In the genomic region with DNA sequence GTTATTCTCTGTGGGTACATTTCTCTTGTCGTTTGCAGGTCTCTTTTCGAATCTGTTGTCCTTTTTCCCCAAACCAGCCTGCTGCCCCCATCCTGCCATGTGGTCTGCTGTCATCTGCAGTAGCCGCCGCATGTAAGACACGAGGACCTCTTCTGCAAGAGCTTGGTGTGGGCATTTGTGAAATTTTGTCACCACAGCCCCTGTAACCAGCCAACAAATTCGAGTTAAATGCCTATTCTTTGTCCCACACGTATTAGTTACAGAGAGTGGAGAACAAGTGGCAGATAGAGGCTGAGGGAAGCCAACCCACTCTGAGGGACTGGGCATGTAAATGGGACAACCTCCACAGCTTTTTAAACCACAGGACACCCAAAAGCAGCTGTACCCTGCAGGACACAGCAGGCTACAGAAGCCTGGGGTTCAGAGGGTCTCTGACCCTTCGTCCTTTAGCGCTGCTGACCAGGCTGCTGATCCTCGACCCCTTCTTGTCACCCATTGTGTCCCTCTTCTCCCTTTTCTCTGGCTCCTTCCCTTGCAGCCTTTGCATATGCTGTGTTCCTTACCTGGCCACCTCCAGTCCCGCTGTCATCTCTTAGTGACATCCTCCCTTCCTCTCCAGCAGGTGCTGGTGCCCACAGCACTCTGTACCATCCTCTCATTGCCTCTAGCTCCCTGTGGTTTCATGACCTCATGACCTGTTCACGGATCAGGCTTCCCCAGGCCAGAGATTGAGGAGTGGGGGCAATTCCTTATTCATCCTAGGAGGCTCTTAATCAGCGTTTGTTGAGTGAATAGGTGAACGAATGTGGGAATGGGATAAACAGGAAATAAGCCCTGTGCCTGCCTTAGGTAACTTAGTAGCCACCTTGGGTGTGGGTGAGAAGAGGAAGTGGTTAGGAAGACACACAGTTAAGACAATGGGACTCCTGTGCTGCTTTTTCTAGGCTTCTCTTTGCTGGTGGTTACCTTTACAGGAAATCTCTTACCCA, we compare ENCODE assay signal across 8 cellular contexts. TPM values are rescaled to one million over a fixed set of nuclear protein-coding genes. Genes with fewer than 3 reads are reported as not detected.
DNase-seq lines count a peak whose midpoint lies in the region; ATAC-seq and TF ChIP-seq lines count a peak whose summit lies in the region.

No MANE protein-coding gene starts in this region.

- no peak overlapping the region for H3K27ac ChIP-seq in neuronal stem cell (replicated peaks; ENCODE audit: low read length)
- no peak overlapping the region for H3K27ac ChIP-seq in psoas muscle

- no peak overlapping the region for H3K14ac ChIP-seq in neuronal stem cell (ENCODE audit: low read length)

- peaks cover 79% of the 10 kb centered on the region for H3K4me1 Mint-ChIP-seq in activated T-helper 1 cell treated with anti-CD3 and anti-CD28 coated beads, Interleukin-12 subunit alpha, Interleukin-12 subunit beta, Interleukin-2, Interleukin-4 antibody, amounts not matched to agents 30 ng/mL and 10 ng/mL and 1 ng/mL, durations not matched to agents 14 hours and 24 hours and 36 hours (ENCODE audit: low read depth)

- H2BK120ac ChIP-seq in neuronal stem cell (ENCODE audit: low read depth, low read length) = no peak overlapping the region

- TF ChIP-seq CTCF in Loucy (conservative IDR thresholded peaks at IDR 0.05; ENCODE audit: low read length) (peak; percentile 15; the same call in 1 of the 2 replicates), psoas muscle (IDR thresholded peaks at IDR 0.05) (no peak)

- no peaks in the 10 kb centered on the region for H3K9me3 Mint-ChIP-seq in activated T-helper 1 cell treated with anti-CD3 and anti-CD28 coated beads, Interleukin-12 subunit alpha, Interleukin-12 subunit beta, Interleukin-2, Interleukin-4 antibody, amounts not matched to agents 30 ng/mL and 10 ng/mL and 1 ng/mL, durations not matched to agents 14 hours and 24 hours and 36 hours

- H3K18ac ChIP-seq in neuronal stem cell (ENCODE audit: low read length) = no peak overlapping the region

- WGBS in neuronal stem cell (ENCODE audit: extremely low coverage in 2 of 2, insufficient read length in 2 of 2, insufficient replicate concordance in 1 of 2), 2 donors = no CpG with 5 or more reads among the region's 14 CpGs
- 52 to 59% (median 55%) methylated on average over 14 of the region's 14 CpGs for WGBS in psoas muscle, 3 donors

- no peak for ATAC-seq in psoas muscle

- H3K79me2 ChIP-seq in Loucy (ENCODE audit: insufficient read depth, low read length) = peaks cover 47% of the 10 kb centered on the region

- DNase-seq in activated CD4-positive, alpha-beta T cell treated with anti-CD3 and anti-CD28 coated beads for 4 hours = peak; percentile 28 to 34
- DNase-seq in activated CD4-positive, alpha-beta T cell treated with anti-CD3 and anti-CD28 coated beads for 1 hour = no peak
- DNase-seq in activated T-helper 1 cell treated with anti-CD3 and anti-CD28 coated beads, Interleukin-12 subunit alpha, Interleukin-12 subunit beta, Interleukin-2, Interleukin-4 antibody, amounts not matched to agents 30 ng/mL and 10 ng/mL and 1 ng/mL, durations not matched to agents 14 hours and 24 hours and 36 hours (ENCODE audit: low spot score) = peak; percentile 53
- DNase-seq in neuronal stem cell (ENCODE audit: low spot score) = no peak
- no peak for DNase-seq in iPS-NIHi11 (ENCODE audit: low spot score)
- DNase-seq in dedifferentiated amniotic fluid mesenchymal stem cell (ENCODE audit: extremely low spot score) = no peak
- no peak for DNase-seq in psoas muscle

- no peak overlapping the region for H3K23ac ChIP-seq in neuronal stem cell (ENCODE audit: low read depth, low read length, poor library complexity)

- H3K27me3 Mint-ChIP-seq in activated T-helper 1 cell treated with anti-CD3 and anti-CD28 coated beads, Interleukin-12 subunit alpha, Interleukin-12 subunit beta, Interleukin-2, Interleukin-4 antibody, amounts not matched to agents 30 ng/mL and 10 ng/mL and 1 ng/mL, durations not matched to agents 14 hours and 24 hours and 36 hours (ENCODE audit: insufficient read depth) = peaks cover 2% of the 10 kb centered on the region

- no peak overlapping the region for H2BK15ac ChIP-seq in neuronal stem cell (ENCODE audit: low read length)

- H3K4me3 Mint-ChIP-seq in activated T-helper 1 cell treated with anti-CD3 and anti-CD28 coated beads, Interleukin-12 subunit alpha, Interleukin-12 subunit beta, Interleukin-2, Interleukin-4 antibody, amounts not matched to agents 30 ng/mL and 10 ng/mL and 1 ng/mL, durations not matched to agents 14 hours and 24 hours and 36 hours = peak overlapping the region; percentile 64

- no peak overlapping the region for H4K8ac ChIP-seq in neuronal stem cell (ENCODE audit: low read depth, low read length)

- no peak overlapping the region for H3K4ac ChIP-seq in neuronal stem cell (ENCODE audit: low read length)

- intact Hi-C loops in activated T-helper 1 cell treated with anti-CD3 and anti-CD28 coated beads, Interleukin-12 subunit alpha, Interleukin-12 subunit beta, Interleukin-2, Interleukin-4 antibody, amounts not matched to agents 30 ng/mL and 10 ng/mL and 1 ng/mL, durations not matched to agents 14 hours and 24 hours and 36 hours (cut with micrococcal nuclease) = loop anchor here (1.0 to 5.0 kb wide), 3 partner anchors 25 to 210 kb away; no protein-coding TSS in a partner anchor
- intact Hi-C loops in psoas muscle (cut with DNase I) = loop anchor here (1.0 to 10.0 kb wide), 6 partner anchors 34 to 292 kb away; partner anchors contain the start of gene ITGA6 (in 1 of the 2)

- peak overlapping the region; percentile 48 for H3K27ac Mint-ChIP-seq in activated T-helper 1 cell treated with anti-CD3 and anti-CD28 coated beads, Interleukin-12 subunit alpha, Interleukin-12 subunit beta, Interleukin-2, Interleukin-4 antibody, amounts not matched to agents 30 ng/mL and 10 ng/mL and 1 ng/mL, durations not matched to agents 14 hours and 24 hours and 36 hours

- peak overlapping the region; percentile 58 for H3K4me3 ChIP-seq in Loucy (ENCODE audit: low read length, poor library complexity, severe bottlenecking)
- H3K4me3 ChIP-seq in neuronal stem cell (ENCODE audit: low read length in 2 of 2) = no peak overlapping the region
- H3K4me3 ChIP-seq in psoas muscle = no peak overlapping the region

- H3F3A ChIP-seq in Loucy (ENCODE audit: low read depth) = peaks cover 12% of the 10 kb centered on the region

- H2AFZ ChIP-seq in Loucy (ENCODE audit: low read length) (no peak overlapping the region), neuronal stem cell (ENCODE audit: low read length) (no peak overlapping the region)

- H4K91ac ChIP-seq in neuronal stem cell (ENCODE audit: low read depth, low read length, poor library complexity) = no peak overlapping the region

- H2BK5ac ChIP-seq in neuronal stem cell (ENCODE audit: low read length) = no peak overlapping the region

- H3K9ac ChIP-seq in Loucy (ENCODE audit: low read depth, low read length, poor library complexity, severe bottlenecking) = peak overlapping the region; percentile 9
- H3K9ac ChIP-seq in neuronal stem cell (ENCODE audit: low read depth, low read length, poor library complexity) = no peak overlapping the region

- H3K27me3 ChIP-seq in Loucy (ENCODE audit: insufficient read depth, low read length, poor library complexity, severe bottlenecking) = no peaks in the 10 kb centered on the region
- H3K27me3 ChIP-seq in neuronal stem cell (ENCODE audit: control insufficient read depth in 3 of 3, insufficient read depth in 3 of 3, low read depth in 1 of 3, low read length in 3 of 3) = no peaks in the 10 kb centered on the region
- H3K27me3 ChIP-seq in psoas muscle (ENCODE audit: insufficient read depth in 3 of 3, low read length in 2 of 3) = no peaks in the 10 kb centered on the region

- H3K79me1 ChIP-seq in neuronal stem cell (ENCODE audit: low read depth, low read length) = peaks cover 2% of the 10 kb centered on the region

- no peak overlapping the region for H2AK5ac ChIP-seq in neuronal stem cell (ENCODE audit: low read depth, low read length)

- no peaks in the 10 kb centered on the region for H4K20me1 ChIP-seq in Loucy (ENCODE audit: insufficient read depth, low read length, poor library complexity, severe bottlenecking)

- H3K4me2 ChIP-seq in Loucy (ENCODE audit: low read depth, low read length, poor library complexity, severe bottlenecking) = peak overlapping the region; percentile 83
- no peak overlapping the region for H3K4me2 ChIP-seq in neuronal stem cell (ENCODE audit: insufficient read depth, low read length, poor library complexity, severe bottlenecking)

- H3K4me1 ChIP-seq in Loucy (ENCODE audit: insufficient read depth, low read length, poor library complexity, severe bottlenecking) (peaks cover 73% of the 10 kb centered on the region), neuronal stem cell (ENCODE audit: control insufficient read depth in 2 of 2, insufficient read depth in 1 of 2, low read depth in 1 of 2, low read length in 2 of 2) (peaks cover 3 to 11% of the 10 kb centered on the region in 2 donors), psoas muscle (peaks cover 4% of the 10 kb centered on the region)

- peak overlapping the region; percentile 82 for H2BK12ac ChIP-seq in neuronal stem cell (ENCODE audit: low read length)

- H3K9me3 ChIP-seq in Loucy (ENCODE audit: insufficient read depth, low read depth, low read length) = no peaks in the 10 kb centered on the region
- no peaks in the 10 kb centered on the region for H3K9me3 ChIP-seq in neuronal stem cell (replicated peaks in 1 of 2; ENCODE audit: control insufficient read depth in 2 of 2, insufficient read depth in 1 of 2, low read depth in 1 of 2, low read length in 2 of 2)
- no peaks in the 10 kb centered on the region for H3K9me3 ChIP-seq in psoas muscle

- H3K9me2 ChIP-seq in Loucy (replicated peaks; ENCODE audit: low read depth, low read length) = no peaks in the 10 kb centered on the region

- H3K36me3 ChIP-seq in Loucy (ENCODE audit: insufficient read depth, low read length) (peaks cover 14% of the 10 kb centered on the region; the same call in 1 of the 2 replicates), neuronal stem cell (replicated peaks in 1 of 2; ENCODE audit: control insufficient read depth in 2 of 2, insufficient read depth in 2 of 2, low read length in 2 of 2) (peaks cover 0 to 3% of the 10 kb centered on the region in 2 donors), psoas muscle (ENCODE audit: insufficient read depth in 1 of 2, low read depth in 1 of 2) (peaks cover 0 to 13% of the 10 kb centered on the region in 2 donors)

- H3K36me3 Mint-ChIP-seq in activated T-helper 1 cell treated with anti-CD3 and anti-CD28 coated beads, Interleukin-12 subunit alpha, Interleukin-12 subunit beta, Interleukin-2, Interleukin-4 antibody, amounts not matched to agents 30 ng/mL and 10 ng/mL and 1 ng/mL, durations not matched to agents 14 hours and 24 hours and 36 hours (ENCODE audit: low read depth) = peaks cover 14% of the 10 kb centered on the region

RNA-seq across cellular contexts. Expression of gene ITGA6, which starts 35.3 kb away (rescaled TPM):
- 1.9 TPM in 2 replicates for total RNA-seq in activated T-helper 1 cell treated with anti-CD3 and anti-CD28 coated beads, Interleukin-12 subunit alpha, Interleukin-12 subunit beta, Interleukin-2, Interleukin-4 antibody, amounts not matched to agents 30 ng/mL and 10 ng/mL and 1 ng/mL, durations not matched to agents 14 hours and 24 hours and 36 hours
- polyA plus RNA-seq in neuronal stem cell (2013, experiment 1 of 2) = 18.3 TPM
- polyA plus RNA-seq in neuronal stem cell (2013, experiment 2 of 2) = 18.0 TPM
- total RNA-seq in psoas muscle = 10 to 100 TPM; 25.9 to 46.5 (median 43.8) TPM
- polyA plus RNA-seq in psoas muscle = 10 to 100 TPM; 16.4 to 22.3 (median 20.9) TPM

Comparison
In these comparisons a context has a peak if more than half of its experiments do, and no peak if none do; other contexts are left out.
1. DNase-seq: peak in activated CD4-positive, alpha-beta T cell treated with anti-CD3 and anti-CD28 coated beads for 4 hours (2 of 2) and activated T-helper 1 cell treated with anti-CD3 and anti-CD28 coated beads, Interleukin-12 subunit alpha, Interleukin-12 subunit beta, Interleukin-2, Interleukin-4 antibody, amounts not matched to agents 30 ng/mL and 10 ng/mL and 1 ng/mL, durations not matched to agents 14 hours and 24 hours and 36 hours (single experiment); none in activated CD4-positive, alpha-beta T cell treated with anti-CD3 and anti-CD28 coated beads for 1 hour (single experiment), neuronal stem cell (single experiment), iPS-NIHi11 (single experiment), dedifferentiated amniotic fluid mesenchymal stem cell (single experiment) and psoas muscle (0 of 2).